ENCODE assay signal across 8 cellular contexts in the genomic region with DNA sequence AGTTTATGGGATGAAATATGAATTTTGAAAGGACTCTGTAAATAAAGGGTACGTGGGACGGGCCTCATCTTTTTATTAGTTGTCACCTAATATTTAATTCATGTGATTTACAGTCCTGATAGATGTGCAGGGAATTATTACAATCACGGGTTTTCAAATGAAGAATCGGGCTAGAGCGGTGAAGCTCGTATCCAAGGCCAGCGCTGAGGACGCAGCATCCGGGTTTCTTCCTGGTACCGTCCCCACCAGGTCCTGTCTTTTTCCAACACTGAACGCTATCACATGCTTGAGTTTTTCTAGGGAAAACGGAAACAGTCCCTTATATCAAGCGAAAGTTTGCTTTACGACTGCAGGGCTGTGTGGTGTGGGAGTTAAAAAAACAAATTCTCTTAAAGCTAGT. TPM values are rescaled to one million over a fixed set of nuclear protein-coding genes. Genes with fewer than 3 reads are reported as not detected.
DNase-seq lines count a peak whose midpoint lies in the region; ATAC-seq and TF ChIP-seq lines count a peak whose summit lies in the region.

No MANE protein-coding gene starts in this region.

- H3K27ac Mint-ChIP-seq in activated CD4-positive, alpha-beta T cell treated with anti-CD3 and anti-CD28 coated beads, Interleukin-2, amount 10 ng/mL, durations not matched to agents 24 days and 14 days = peak overlapping the region; percentile 93

- peak overlapping the region; percentile 48 for H3K27ac ChIP-seq in RWPE2 (ENCODE audit: poor library complexity, severe bottlenecking)
- peak overlapping the region; percentile 91 to 95 for H3K27ac ChIP-seq in lung (ENCODE audit: low read depth in 1 of 2, low read length in 1 of 2)
- peak overlapping the region; percentile 99 for H3K27ac ChIP-seq in thymus (ENCODE audit: low read depth)

- H3K27me3 ChIP-seq in RWPE2 (ENCODE audit: insufficient read depth, poor library complexity, severe bottlenecking) = no peaks in the 10 kb centered on the region
- no peaks in the 10 kb centered on the region for H3K27me3 ChIP-seq in lung (ENCODE audit: control insufficient read depth, insufficient read depth)
- no peaks in the 10 kb centered on the region for H3K27me3 ChIP-seq in thymus (ENCODE audit: control insufficient read depth, insufficient read depth)

- TF ChIP-seq CTCF in RWPE2 (IDR thresholded peaks at IDR 0.05; ENCODE audit: poor library complexity, severe bottlenecking) (no peak), lung (IDR thresholded peaks at IDR 0.05; ENCODE audit: control extremely low read depth, extremely low read depth) (no peak)

- H3K4me1 ChIP-seq in RWPE2 (ENCODE audit: insufficient read depth, poor library complexity, severe bottlenecking) (no peaks in the 10 kb centered on the region), lung (ENCODE audit: control insufficient read depth in 2 of 2, insufficient read depth in 2 of 2, low read length in 2 of 2) (peaks cover 7 to 11% of the 10 kb centered on the region in 2 donors), thymus (ENCODE audit: control insufficient read depth, insufficient read depth, low read length) (peaks cover 15% of the 10 kb centered on the region)

- H3K4me3 Mint-ChIP-seq in activated CD4-positive, alpha-beta T cell treated with anti-CD3 and anti-CD28 coated beads, Interleukin-2, amount 10 ng/mL, durations not matched to agents 24 days and 14 days = peak overlapping the region; percentile 92

- peak; percentile 77 for DNase-seq in activated CD4-positive, alpha-beta T cell treated with anti-CD3 and anti-CD28 coated beads, Interleukin-2, amount 10 ng/mL, durations not matched to agents 24 days and 14 days
- no peak for DNase-seq in activated CD4-positive, alpha-beta T cell treated with anti-CD3 and anti-CD28 coated beads, Interleukin-2, amount 50 U/mL, for 4 hours
- DNase-seq in RWPE2 (ENCODE audit: low spot score) (no peak), dermis microvascular lymphatic vessel endothelial cell (ENCODE audit: low read depth in 2 of 2) (peak; percentile 76 to 81), lung (ENCODE audit: low spot score) (no peak)
- no peak for DNase-seq in activated CD4-positive, CD25-positive, alpha-beta regulatory T cell treated with anti-CD3 and anti-CD28 coated beads, Interleukin-2, amount 50 U/mL, for 72 hours

- intact Hi-C loops in activated CD4-positive, alpha-beta T cell treated with anti-CD3 and anti-CD28 coated beads, Interleukin-2, amount 10 ng/mL, durations not matched to agents 24 days and 14 days (cut with micrococcal nuclease) = no loop called here

- 1 to 3% methylated on average over 14 of the region's 14 CpGs for WGBS in lung, 2 donors
- 5% methylated on average over 14 of the region's 14 CpGs for WGBS in thymus

- H3K36me3 Mint-ChIP-seq in activated CD4-positive, alpha-beta T cell treated with anti-CD3 and anti-CD28 coated beads, Interleukin-2, amount 10 ng/mL, durations not matched to agents 24 days and 14 days (ENCODE audit: low read depth) = peaks cover 25% of the 10 kb centered on the region

- H3K4me3 ChIP-seq in RWPE2 (ENCODE audit: severe bottlenecking) = peak overlapping the region; percentile 75
- H3K4me3 ChIP-seq in lung = peak overlapping the region; percentile 71
- peak overlapping the region; percentile 83 for H3K4me3 ChIP-seq in thymus (ENCODE audit: low read length)

- H3K36me3 ChIP-seq in RWPE2 (ENCODE audit: low read depth) = peaks cover 24% of the 10 kb centered on the region
- H3K36me3 ChIP-seq in lung (ENCODE audit: control insufficient read depth in 2 of 2, insufficient read depth in 2 of 2, low read length in 2 of 2) = peaks cover 15 to 26% of the 10 kb centered on the region in 2 donors
- peaks cover 34% of the 10 kb centered on the region for H3K36me3 ChIP-seq in thymus (ENCODE audit: control insufficient read depth, insufficient read depth)

- peaks cover 24% of the 10 kb centered on the region for H3K4me1 Mint-ChIP-seq in activated CD4-positive, alpha-beta T cell treated with anti-CD3 and anti-CD28 coated beads, Interleukin-2, amount 10 ng/mL, durations not matched to agents 24 days and 14 days

- ATAC-seq in RWPE2 (ENCODE audit: low read depth) (no peak), lung (ENCODE audit: insufficient read depth, low FRiP score) (no peak), HG03457 (IDR thresholded peaks at IDR 0.05; ENCODE audit: unreplicated experiment) (no peak)

- H3K9me3 Mint-ChIP-seq in activated CD4-positive, alpha-beta T cell treated with anti-CD3 and anti-CD28 coated beads, Interleukin-2, amount 10 ng/mL, durations not matched to agents 24 days and 14 days = no peaks in the 10 kb centered on the region

- H3K27me3 Mint-ChIP-seq in activated CD4-positive, alpha-beta T cell treated with anti-CD3 and anti-CD28 coated beads, Interleukin-2, amount 10 ng/mL, durations not matched to agents 24 days and 14 days = no peaks in the 10 kb centered on the region

- no peaks in the 10 kb centered on the region for H3K9me3 ChIP-seq in RWPE2 (ENCODE audit: severe bottlenecking)
- no peaks in the 10 kb centered on the region for H3K9me3 ChIP-seq in lung (ENCODE audit: control insufficient read depth in 2 of 2, insufficient read depth in 1 of 2, low read length in 1 of 2)
- no peaks in the 10 kb centered on the region for H3K9me3 ChIP-seq in thymus (ENCODE audit: control insufficient read depth)

RNA-seq across cellular contexts. Expression of gene SMDT1, which starts 0.8 kb away (rescaled TPM):
- total RNA-seq in activated CD4-positive, alpha-beta T cell treated with anti-CD3 and anti-CD28 coated beads, Interleukin-2, amount 10 ng/mL, durations not matched to agents 24 days and 14 days = 54.4 and 58.7 TPM in 2 replicates
- total RNA-seq in dermis microvascular lymphatic vessel endothelial cell (8.0 and 11.5 TPM in 2 replicates), lung (100 to 1,000 TPM in 1 of 2 donors, 10 to 100 TPM in 1; 34.7 to 133 TPM)
- polyA plus RNA-seq in lung (100 to 1,000 TPM in 1 of 2 donors, 10 to 100 TPM in 1; 67.4 to 167 TPM), thymus (78.8 TPM)

RNA-seq across cellular contexts. Expression of gene PHETA2, which starts 6.2 kb away (rescaled TPM):
- total RNA-seq in activated CD4-positive, alpha-beta T cell treated with anti-CD3 and anti-CD28 coated beads, Interleukin-2, amount 10 ng/mL, durations not matched to agents 24 days and 14 days = 5.0 and 6.2 TPM in 2 replicates
- 13.4 and 31.1 TPM in 2 replicates for total RNA-seq in dermis microvascular lymphatic vessel endothelial cell
- 10 to 100 TPM; 11.8 to 18.1 TPM for total RNA-seq in lung
- polyA plus RNA-seq in lung = 10 to 100 TPM; 12.8 to 14.1 TPM
- 5.2 TPM for polyA plus RNA-seq in thymus

RNA-seq across cellular contexts. Expression of gene NAGA, which starts 9.7 kb away (rescaled TPM):
- 28.2 and 29.9 TPM in 2 replicates for total RNA-seq in activated CD4-positive, alpha-beta T cell treated with anti-CD3 and anti-CD28 coated beads, Interleukin-2, amount 10 ng/mL, durations not matched to agents 24 days and 14 days
- total RNA-seq in dermis microvascular lymphatic vessel endothelial cell (21.7 TPM in 2 replicates), lung (10 to 100 TPM; 33.9 to 45.3 TPM)
- polyA plus RNA-seq in lung (10 to 100 TPM in 1 of 2 donors, 1 to 10 TPM in 1; 9.9 to 48.0 TPM), thymus (10.6 TPM)

RNA-seq across cellular contexts. Expression of gene NDUFA6, which starts 10.3 kb away (rescaled TPM):
- total RNA-seq in activated CD4-positive, alpha-beta T cell treated with anti-CD3 and anti-CD28 coated beads, Interleukin-2, amount 10 ng/mL, durations not matched to agents 24 days and 14 days = 77.7 and 87.8 TPM in 2 replicates
- total RNA-seq in dermis microvascular lymphatic vessel endothelial cell (35.7 and 45.6 TPM in 2 replicates), lung (10 to 100 TPM; 37.9 to 61.5 TPM)
- polyA plus RNA-seq in lung (100 to 1,000 TPM in 1 of 2 donors, 10 to 100 TPM in 1; 78.6 to 118 TPM), thymus (90.0 TPM)

RNA-seq across cellular contexts. Expression of gene CYP2D6, which starts 50.3 kb away (rescaled TPM):
- total RNA-seq in activated CD4-positive, alpha-beta T cell treated with anti-CD3 and anti-CD28 coated beads, Interleukin-2, amount 10 ng/mL, durations not matched to agents 24 days and 14 days = 3.8 and 4.5 TPM in 2 replicates
- 0.13 TPM in 2 replicates for total RNA-seq in dermis microvascular lymphatic vessel endothelial cell
- 1 to 10 TPM in 1 of 2 donors, under 1 TPM in 1; 0.94 to 1.3 TPM for total RNA-seq in lung
- polyA plus RNA-seq in lung = 1 to 10 TPM in 1 of 2 donors, under 1 TPM in 1; 0.80 to 1.3 TPM
- polyA plus RNA-seq in thymus = 9.2 TPM

Comparison
In these comparisons a context has a peak if more than half of its experiments do, and no peak if none do; other contexts are left out.
1. DNase-seq: peak in activated CD4-positive, alpha-beta T cell treated with anti-CD3 and anti-CD28 coated beads, Interleukin-2, amount 10 ng/mL, durations not matched to agents 24 days and 14 days (single experiment) and dermis microvascular lymphatic vessel endothelial cell (2 of 2); none in activated CD4-positive, alpha-beta T cell treated with anti-CD3 and anti-CD28 coated beads, Interleukin-2, amount 50 U/mL, for 4 hours (0 of 2), RWPE2 (single experiment), lung (single experiment) and activated CD4-positive, CD25-positive, alpha-beta regulatory T cell treated with anti-CD3 and anti-CD28 coated beads, Interleukin-2, amount 50 U/mL, for 72 hours (single experiment).
2. H3K27ac ChIP-seq: peak in every context shown above with its lines; median percentile 99 in thymus; 93 in lung; 48 in RWPE2.
3. Peak in every context shown above with its lines, with median percentiles within 50 percentile points of each other: H3K4me3 ChIP-seq.